ENCODE assay signal across 1 cellular context in genomic region chr4:6324999-6325790, GRCh38.
TF ChIP-seq lines count a peak whose summit lies in the region.

No MANE protein-coding gene starts in this region.

TF ChIP-seq in H1, 55 proteins besides CTCF, POLR2A, EP300 and RAD21:
- TF ChIP-seq CHD7 (IDR thresholded peaks at IDR 0.05; ENCODE audit: insufficient replicate concordance, low read length) (no peak), GABPA (IDR thresholded peaks at IDR 0.05; ENCODE audit: borderline replicate concordance, insufficient read depth, low read length) (no peak), YY1 (IDR thresholded peaks at IDR 0.05; ENCODE audit: low read depth, low read length) (no peak), RFX5 (IDR thresholded peaks at IDR 0.05; ENCODE audit: borderline replicate concordance, low read depth, low read length) (no peak), SRF (IDR thresholded peaks at IDR 0.05; ENCODE audit: low read depth, low read length) (no peak), SUZ12 (IDR thresholded peaks at IDR 0.05; ENCODE audit: low read length) (no peak), SIN3A (conservative IDR thresholded peaks at IDR 0.05 in 1 of 2, IDR thresholded peaks at IDR 0.05 in 1 of 2; ENCODE audit: low read depth in 1 of 2, low read length in 2 of 2) (no peak), CBX5 (IDR thresholded peaks at IDR 0.05; ENCODE audit: low read depth, low read length) (no peak), E2F6 (IDR thresholded peaks at IDR 0.05) (no peak)
